ENCODE assay signal across 8 cellular contexts in genomic region chr11:126140932-126141291, GRCh38.
DNase-seq lines count a peak whose midpoint lies in the region; ATAC-seq lines count a peak whose summit lies in the region.

No MANE protein-coding gene starts in this region.

- peak overlapping the region in 1 of 10 donors; percentile 1 for H3K27ac Mint-ChIP-seq in naive thymus-derived CD8-positive, alpha-beta T cell

- in situ Hi-C loops in G401 (cut with HindIII; ENCODE audit: low sequenced_read_pairs), result no loop called here

- H3K36me3 Mint-ChIP-seq in naive thymus-derived CD8-positive, alpha-beta T cell, result no peaks in the 10 kb centered on the region

- DNase-seq in G401 (ENCODE audit: low spot score) (peak; percentile 80), NCI-H69 (lab: John Stamatoyannopoulos, UW) (peak; percentile 73), foreskin melanocyte (peak; percentile 89), skeletal muscle cell (ENCODE audit: low read depth) (peak; percentile 63), NOMO-1 treated with DMSO at 0.1 percent for 48 hours (lab: John Stamatoyannopoulos, UW; ENCODE audit: unreplicated experiment) (no peak), AML-193 (lab: John Stamatoyannopoulos, UW) (no peak)
- no peak for DNase-seq in naive thymus-derived CD8-positive, alpha-beta T cell
- no peak for DNase-seq in effector CD8-positive, alpha-beta T cell (lab: John Stamatoyannopoulos, UW)

- no peaks in the 10 kb centered on the region for H3K9me3 Mint-ChIP-seq in naive thymus-derived CD8-positive, alpha-beta T cell

- POLR2A ChIA-PET in naive thymus-derived CD8-positive, alpha-beta T cell (lab: Charles Lee), result no interaction called here

- peaks cover 0 to 24% (median 16%) of the 10 kb centered on the region in 5 donors for H3K27me3 Mint-ChIP-seq in naive thymus-derived CD8-positive, alpha-beta T cell

- H3K4me3 Mint-ChIP-seq in naive thymus-derived CD8-positive, alpha-beta T cell, result no peak overlapping the region

- no peaks in the 10 kb centered on the region for H3K4me1 Mint-ChIP-seq in naive thymus-derived CD8-positive, alpha-beta T cell

- H3K4me3 ChIP-seq in skeletal muscle cell (ENCODE audit: low read depth, low read length), result no peak overlapping the region

- no peak for ATAC-seq in naive thymus-derived CD8-positive, alpha-beta T cell

Comparison
In these comparisons a context has a peak if more than half of its experiments do, and no peak if none do; other contexts are left out.
1. DNase-seq: peak in G401 (single experiment), NCI-H69 (single experiment), foreskin melanocyte (single experiment) and skeletal muscle cell (single experiment); none in NOMO-1 treated with DMSO at 0.1 percent for 48 hours (single experiment), AML-193 (0 of 2), naive thymus-derived CD8-positive, alpha-beta T cell (0 of 10) and effector CD8-positive, alpha-beta T cell (single experiment).